In the genomic region with DNA sequence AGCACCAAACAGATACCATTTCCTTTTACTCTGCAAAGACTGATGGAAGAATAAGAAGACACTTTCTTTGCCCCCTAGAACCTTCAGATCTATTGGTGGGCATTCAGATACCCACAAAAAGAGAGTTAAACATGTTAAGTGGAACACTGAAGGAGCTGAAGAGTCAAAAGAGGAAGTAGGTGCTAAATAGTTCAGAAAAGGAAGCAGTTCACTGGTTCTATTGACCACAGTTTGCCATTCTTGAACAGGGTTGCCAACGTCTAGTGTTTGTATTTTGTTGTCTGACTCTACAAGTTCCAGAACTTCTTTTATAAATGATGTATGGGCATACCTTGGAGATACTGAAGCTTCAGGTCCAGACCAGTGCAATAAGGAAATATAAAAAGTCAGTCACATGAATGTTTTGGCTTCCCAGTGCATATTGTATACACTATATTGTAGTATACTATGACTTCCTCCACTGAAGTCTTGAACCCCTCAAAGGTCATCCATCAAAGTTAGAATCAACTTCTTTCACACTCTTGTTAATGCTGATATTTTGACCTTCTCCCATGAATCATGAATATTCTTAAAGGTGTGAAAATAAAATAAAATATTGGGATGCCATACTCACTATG, we compare ENCODE assay signal across 13 cellular contexts. TPM values are rescaled to one million over a fixed set of nuclear protein-coding genes. Genes with fewer than 3 reads are reported as not detected.
DNase-seq lines count a peak whose midpoint lies in the region; ATAC-seq and TF ChIP-seq lines count a peak whose summit lies in the region.
"Had no signal": no experiment of that assay in that cellular context is flagged by ENCODE, and none has a peak within 500 bp of the region (broad histone marks: within the 10 kb centered on the region; RNA-seq: fewer than 3 reads in every experiment).

No MANE protein-coding gene starts in this region.

- no peaks in the 10 kb centered on the region for H3K9me3 ChIP-seq in naive thymus-derived CD4-positive, alpha-beta T cell (ENCODE audit: control insufficient read depth in 2 of 3, low read length in 3 of 3)
- no peaks in the 10 kb centered on the region for H3K9me3 ChIP-seq in HAP-1
- no peaks in the 10 kb centered on the region for H3K9me3 ChIP-seq in BE2C
- no peaks in the 10 kb centered on the region for H3K9me3 ChIP-seq in effector memory CD4-positive, alpha-beta T cell (ENCODE audit: control insufficient read depth, low read length)

- no peak for TF ChIP-seq CTCF in BE2C (IDR thresholded peaks at IDR 0.05; ENCODE audit: low read depth, low read length)

- CTCF ChIA-PET in naive thymus-derived CD4-positive, alpha-beta T cell (lab: Charles Lee), result interaction anchor here (0.6 kb wide), 1 partner anchor 819 kb away, joined by 3 read pairs; no protein-coding TSS in a partner anchor

- peaks cover 0 to 5% (median 0%) of the 10 kb centered on the region in 5 donors for H3K36me3 Mint-ChIP-seq in naive thymus-derived CD4-positive, alpha-beta T cell

- H3K36me3 ChIP-seq in naive thymus-derived CD4-positive, alpha-beta T cell (ENCODE audit: control insufficient read depth in 2 of 3, insufficient read depth in 3 of 3, low read length in 3 of 3), result no peaks in the 10 kb centered on the region
- H3K36me3 ChIP-seq in HAP-1 (replicated peaks), result no peaks in the 10 kb centered on the region
- no peaks in the 10 kb centered on the region for H3K36me3 ChIP-seq in BE2C
- no peaks in the 10 kb centered on the region for H3K36me3 ChIP-seq in effector memory CD4-positive, alpha-beta T cell (ENCODE audit: control insufficient read depth, insufficient read depth, low read length)

- H3K4me3 Mint-ChIP-seq in naive thymus-derived CD4-positive, alpha-beta T cell, result no peak overlapping the region
- H3K4me3 Mint-ChIP-seq: activated naive CD8-positive, alpha-beta T cell had no signal

- H3K4me3 ChIP-seq in naive thymus-derived CD4-positive, alpha-beta T cell (ENCODE audit: low read length), result no peak overlapping the region
- H3K4me3 ChIP-seq in HAP-1 (no peak overlapping the region), BE2C (ENCODE audit: low read depth, low read length) (no peak overlapping the region)
- H3K4me3 ChIP-seq in effector memory CD4-positive, alpha-beta T cell (ENCODE audit: insufficient read depth, low read depth, low read length, poor library complexity, severe bottlenecking), result no peak overlapping the region

- in situ Hi-C loops in HAP-1 (cut with MboI; ENCODE audit: low sequenced_read_pairs), result no loop called here

- intact Hi-C loops in naive thymus-derived CD4-positive, alpha-beta T cell (cut with micrococcal nuclease), result loop anchor here in 1 of 2 donors (10.0 kb wide), 1 partner anchor 1006 kb away; no protein-coding TSS in a partner anchor

- H3K27ac Mint-ChIP-seq in naive thymus-derived CD4-positive, alpha-beta T cell, result peak overlapping the region in 1 of 9 donors; percentile 70
- H3K27ac Mint-ChIP-seq: activated naive CD8-positive, alpha-beta T cell had no signal

- H3K4me1 Mint-ChIP-seq in naive thymus-derived CD4-positive, alpha-beta T cell, result peaks cover 6 to 58% (median 41%) of the 10 kb centered on the region in 7 donors

- no peaks in the 10 kb centered on the region for H3K9me3 Mint-ChIP-seq in naive thymus-derived CD4-positive, alpha-beta T cell

- H3K27ac ChIP-seq in naive thymus-derived CD4-positive, alpha-beta T cell (ENCODE audit: low read depth, low read length), result no peak overlapping the region
- no peak overlapping the region for H3K27ac ChIP-seq in effector memory CD4-positive, alpha-beta T cell (ENCODE audit: insufficient read depth, low read length, poor library complexity, severe bottlenecking)

- POLR2A ChIA-PET in naive thymus-derived CD4-positive, alpha-beta T cell (lab: Charles Lee), result no interaction called here

- DNase-seq in Kasumi-1 (lab: John Stamatoyannopoulos, UW), result peak; percentile 83 to 92
- no peak for DNase-seq in naive thymus-derived CD4-positive, alpha-beta T cell
- DNase-seq in HAP-1 (ENCODE audit: low spot score in 2 of 2), result no peak
- no peak for DNase-seq in BE2C
- DNase-seq in effector memory CD4-positive, alpha-beta T cell, result no peak
- no peak for DNase-seq in RKO (ENCODE audit: low spot score)
- DNase-seq: mesendoderm, NCI-H1436 had no signal

- ATAC-seq in GM19025 (IDR thresholded peaks at IDR 0.05; ENCODE audit: low read depth, unreplicated experiment) (peak; percentile 75), HG02840 (IDR thresholded peaks at IDR 0.05; ENCODE audit: low FRiP score, unreplicated experiment) (peak; percentile 60)
- ATAC-seq in naive thymus-derived CD4-positive, alpha-beta T cell, result peak; percentile 59

- H3K27me3 ChIP-seq in naive thymus-derived CD4-positive, alpha-beta T cell (ENCODE audit: control insufficient read depth in 2 of 2, insufficient read depth in 2 of 2, low read length in 2 of 2), result no peaks in the 10 kb centered on the region
- H3K27me3 ChIP-seq in HAP-1 (ENCODE audit: low read depth) (no peaks in the 10 kb centered on the region), BE2C (no peaks in the 10 kb centered on the region)
- H3K27me3 ChIP-seq in effector memory CD4-positive, alpha-beta T cell (replicated peaks; ENCODE audit: control insufficient read depth, insufficient read depth, low read length, poor library complexity, severe bottlenecking), result no peaks in the 10 kb centered on the region

- peaks cover 0 to 5% (median 3%) of the 10 kb centered on the region in 5 donors for H3K27me3 Mint-ChIP-seq in naive thymus-derived CD4-positive, alpha-beta T cell
- H3K27me3 Mint-ChIP-seq: activated naive CD8-positive, alpha-beta T cell had no signal

- H3K4me1 ChIP-seq in naive thymus-derived CD4-positive, alpha-beta T cell (ENCODE audit: control insufficient read depth in 2 of 2, insufficient read depth in 2 of 2, low read length in 2 of 2), result peaks cover 0 to 22% of the 10 kb centered on the region in 2 donors
- H3K4me1 ChIP-seq in HAP-1 (no peaks in the 10 kb centered on the region), BE2C (no peaks in the 10 kb centered on the region)
- no peaks in the 10 kb centered on the region for H3K4me1 ChIP-seq in effector memory CD4-positive, alpha-beta T cell (ENCODE audit: control insufficient read depth, insufficient read depth, low read length, poor library complexity, severe bottlenecking)

RNA-seq across cellular contexts. Expression of a gene that starts 47.5 kb away (rescaled TPM):
- not detected for total RNA-seq in naive thymus-derived CD4-positive, alpha-beta T cell
- polyA plus RNA-seq in naive thymus-derived CD4-positive, alpha-beta T cell, result not detected
- not detected for polyA plus RNA-seq in BE2C (2012; ENCODE audit: insufficient read depth, insufficient read length, low read depth)
- total RNA-seq: epithelial cell of proximal tubule; T-helper 1 cell treated with Interleukin-12 subunit alpha and Interleukin-12 subunit beta and Interleukin-4 antibody, amounts not matched to agents 30 ng/mL and 1 ng/mL, for 36 hours had no signal

Comparison
In these comparisons a context has a peak if more than half of its experiments do, and no peak if none do; other contexts are left out.
1. DNase-seq: peak in Kasumi-1 (2 of 2); none in naive thymus-derived CD4-positive, alpha-beta T cell (0 of 9), HAP-1 (0 of 2), BE2C (single experiment), effector memory CD4-positive, alpha-beta T cell (0 of 3) and RKO (single experiment).
2. Peak in every context shown above with its lines, with median percentiles within 50 percentile points of each other: ATAC-seq.